ENCODE assay signal across 20 cellular contexts in genomic region chr1:36080801-36081200, GRCh38. TPM values are rescaled to one million over a fixed set of nuclear protein-coding genes. Genes with fewer than 3 reads are reported as not detected.
"Had no signal": no experiment of that assay in that cellular context is flagged by ENCODE, and none has a peak within 500 bp of the region (broad histone marks: within the 10 kb centered on the region; RNA-seq: fewer than 3 reads in every experiment).

No MANE protein-coding gene starts in this region.

- DNase-seq: effector memory CD4-positive, alpha-beta T cell; glutamatergic neuron; immature natural killer cell; kidney; left cardiac atrium; left ventricle myocardium inferior; lower lobe of right lung; mesenchymal stem cell; midbrain; sigmoid colon; stimulated activated CD4-positive, alpha-beta T cell treated with anti-CD3 and anti-CD28 coated beads, Interleukin-12 subunit alpha, Interleukin-12 subunit beta, amount 100 ng/mL, for 4 hours; stimulated activated naive CD4-positive, alpha-beta T cell treated with Interleukin-2 at 50 U/mL for 16 hours; upper lobe of right lung had no signal

- ATAC-seq: gastroesophageal sphincter; lower lobe of right lung; natural killer cell treated with Interleukin-12 subunit alpha and Interleukin-12 subunit beta and Interleukin-15 and Interleukin-18, amount 100 ng/mL, for 72 hours; upper lobe of right lung had no signal

- H3K27ac ChIP-seq: epithelial cell of prostate, esophagus muscularis mucosa, gastroesophageal sphincter, left ventricle myocardium inferior, lower lobe of right lung, right atrium auricular region, sigmoid colon, skin epidermis, upper lobe of right lung had no signal

- H3K27me3 ChIP-seq: right atrium auricular region had no signal

- H3K36me3 ChIP-seq: esophagus muscularis mucosa, gastroesophageal sphincter, left ventricle myocardium inferior, lower lobe of right lung, right atrium auricular region, sigmoid colon, upper lobe of right lung had no signal

- H3K9me3 ChIP-seq: esophagus muscularis mucosa, gastroesophageal sphincter, left ventricle myocardium inferior, lower lobe of right lung, right atrium auricular region, sigmoid colon, upper lobe of right lung had no signal

- H3K4me3 ChIP-seq: esophagus muscularis mucosa, gastroesophageal sphincter, left ventricle myocardium inferior, lower lobe of right lung, right atrium auricular region, sigmoid colon, skin epidermis, upper lobe of right lung had no signal

RNA-seq across cellular contexts. Expression of gene TEKT2, which starts 3.1 kb away (rescaled TPM):
- total RNA-seq: fibroblast of villous mesenchyme; left ventricle myocardium inferior; natural killer cell treated with Interleukin-12 subunit alpha and Interleukin-12 subunit beta and Interleukin-15 and Interleukin-18, amount 100 ng/mL, for 72 hours had no signal
- polyA plus RNA-seq: immature natural killer cell had no signal
